Comparison of ENCODE assay signal across 18 cellular contexts in genomic region chr4:181966084-181966483, GRCh38.
DNase-seq lines count a peak whose midpoint lies in the region; ATAC-seq and TF ChIP-seq lines count a peak whose summit lies in the region.
"Had no signal": no experiment of that assay in that cellular context is flagged by ENCODE, and none has a peak within 500 bp of the region (broad histone marks: within the 10 kb centered on the region; RNA-seq: fewer than 3 reads in every experiment).

No MANE protein-coding gene starts in this region.

- H3K27ac ChIP-seq in SK-N-SH (ENCODE audit: low read depth in 2 of 2, low read length in 1 of 2): peak overlapping the region; percentile 34 to 54
- H3K27ac ChIP-seq in esophagus muscularis mucosa (replicated peaks in 1 of 4): no peak overlapping the region
- H3K27ac ChIP-seq: cardiac muscle cell, ovary, PC-9, stomach had no signal

- no peak for TF ChIP-seq POLR2A in esophagus muscularis mucosa (IDR thresholded peaks at IDR 0.05; ENCODE audit: low read depth)

- no peak for TF ChIP-seq RAD21 in SK-N-SH (IDR thresholded peaks at IDR 0.05; ENCODE audit: low read length)

- H3K79me2 ChIP-seq in SK-N-SH (ENCODE audit: insufficient read depth): no peaks in the 10 kb centered on the region

- POLR2A ChIA-PET in SK-N-SH (lab: Yijun Ruan, JAX): no interaction called here

- H3K9ac ChIP-seq in SK-N-SH: no peak overlapping the region

- 6% methylated on average over 1 of the region's 1 CpG for WGBS in SK-N-SH (ENCODE audit: low lambda C conversion rate)
- 73% methylated on average over 1 of the region's 1 CpG for WGBS in esophagus muscularis mucosa

- no peaks in the 10 kb centered on the region for H3K27me3 ChIP-seq in SK-N-SH (ENCODE audit: insufficient read depth)
- H3K27me3 ChIP-seq in esophagus muscularis mucosa: no peaks in the 10 kb centered on the region
- H3K27me3 ChIP-seq: ovary, stomach had no signal

- H3K4me3 ChIP-seq in SK-N-SH (ENCODE audit: low read depth in 2 of 2, low read length in 1 of 2): no peak overlapping the region
- no peak overlapping the region for H3K4me3 ChIP-seq in fibroblast of mammary gland (ENCODE audit: control insufficient read depth, low read depth, low read length)
- no peak overlapping the region for H3K4me3 ChIP-seq in esophagus muscularis mucosa
- H3K4me3 ChIP-seq: cardiac muscle cell, ovary, PC-9, stomach had no signal

- CTCF ChIA-PET in SK-N-SH (lab: Yijun Ruan, JAX): interaction anchor here (0.6 kb wide), 1 partner anchor 827 kb away, joined by 3 read pairs; no protein-coding TSS in a partner anchor

- no peak for TF ChIP-seq CTCF in SK-N-SH (IDR thresholded peaks at IDR 0.05)
- no peak for TF ChIP-seq CTCF in fibroblast of mammary gland (conservative IDR thresholded peaks at IDR 0.05; ENCODE audit: control insufficient read depth, insufficient read depth, low read depth, low read length)
- no peak for TF ChIP-seq CTCF in esophagus muscularis mucosa (IDR thresholded peaks at IDR 0.05)

- peaks cover 10% of the 10 kb centered on the region for H3F3A ChIP-seq in SK-N-SH (replicated peaks; ENCODE audit: insufficient read depth)

- peak overlapping the region; percentile 26; the same call in 1 of the 2 replicates for H3K4me2 ChIP-seq in SK-N-SH
- H3K4me2 ChIP-seq: PC-9 had no signal

- intact Hi-C loops in esophagus muscularis mucosa (cut with DNase I): no loop called here

- H3K36me3 ChIP-seq in SK-N-SH (replicated peaks in 1 of 2; ENCODE audit: control insufficient read depth in 1 of 2, insufficient read depth in 2 of 2, low read length in 1 of 2): no peaks in the 10 kb centered on the region
- no peaks in the 10 kb centered on the region for H3K36me3 ChIP-seq in esophagus muscularis mucosa
- H3K36me3 ChIP-seq: cardiac muscle cell, ovary, stomach had no signal

- H4K20me1 ChIP-seq in SK-N-SH (ENCODE audit: insufficient read depth): no peaks in the 10 kb centered on the region

- TF ChIP-seq EP300 in SK-N-SH (IDR thresholded peaks at IDR 0.05; ENCODE audit: borderline replicate concordance in 1 of 2, low read depth in 1 of 2, low read length in 1 of 2) (peak in 1 of 2 experiments; percentile 31; a peak in 1 of 4 replicates), esophagus muscularis mucosa (IDR thresholded peaks at IDR 0.05) (no peak)

- peak; percentile 50 for DNase-seq in AG08395 (ENCODE audit: low spot score)
- peak; percentile 40 for DNase-seq in SK-N-SH
- DNase-seq in fibroblast of mammary gland (ENCODE audit: low read depth): peak; percentile 32
- DNase-seq in esophagus muscularis mucosa (ENCODE audit: extremely low spot score): no peak
- no peak for DNase-seq in activated T-cell treated with anti-CD3 and anti-CD28 coated beads, Interleukin-2, amount 50 U/mL, for 1 hour
- DNase-seq in NCI-H2107 (lab: John Stamatoyannopoulos, UW): no peak
- no peak for DNase-seq in nucleus accumbens (lab: John Stamatoyannopoulos, UW)
- DNase-seq: ACHN; activated naive CD4-positive, alpha-beta T cell treated with Interleukin-2 at 50 U/mL for 16 hours; Calu3; effector memory CD4-positive, alpha-beta T cell; glutamatergic neuron; ovary; PC-9; small intestine; stomach had no signal

- no peaks in the 10 kb centered on the region for H3K9me2 ChIP-seq in SK-N-SH

- H3K9me3 ChIP-seq in SK-N-SH: no peaks in the 10 kb centered on the region
- H3K9me3 ChIP-seq in esophagus muscularis mucosa: no peaks in the 10 kb centered on the region
- H3K9me3 ChIP-seq: ovary, stomach had no signal

- H2AFZ ChIP-seq in SK-N-SH (ENCODE audit: low read depth): no peak overlapping the region
- H2AFZ ChIP-seq: PC-9 had no signal

- H3K4me1 ChIP-seq in SK-N-SH (ENCODE audit: control insufficient read depth in 1 of 2, insufficient read depth in 2 of 2, low read depth in 1 of 2, low read length in 1 of 2) (peaks cover 12 to 20% of the 10 kb centered on the region in 2 experiments), esophagus muscularis mucosa (no peaks in the 10 kb centered on the region)
- H3K4me1 ChIP-seq: stomach had no signal

- ATAC-seq in GM19463 (IDR thresholded peaks at IDR 0.05; ENCODE audit: unreplicated experiment): peak; percentile 47

TF ChIP-seq in SK-N-SH, 30 proteins besides CTCF, POLR2A, EP300 and RAD21:
- TF ChIP-seq PBX3 (IDR thresholded peaks at IDR 0.05): peak; percentile 9; the same call in 1 of the 2 replicates
- TF ChIP-seq NFIC (IDR thresholded peaks at IDR 0.05; ENCODE audit: borderline replicate concordance): peak; percentile 30; the same call in 1 of the 2 replicates
- peak; percentile 11; the same call in 1 of the 2 replicates for TF ChIP-seq JUND (IDR thresholded peaks at IDR 0.05)
- TF ChIP-seq GATA2 (CRISPR knock-in tag; IDR thresholded peaks at IDR 0.05): peak; percentile 76
- peak; percentile 7; the same call in 1 of the 2 replicates for TF ChIP-seq FOSL2 (IDR thresholded peaks at IDR 0.05; ENCODE audit: borderline replicate concordance, low read depth)
- TF ChIP-seq ZBTB33 (IDR thresholded peaks at IDR 0.05; ENCODE audit: borderline replicate concordance, low read depth): no peak
- TF ChIP-seq TCF12 (IDR thresholded peaks at IDR 0.05): peak; percentile 35; the same call in 1 of the 2 replicates
- no peak for TF ChIP-seq RCOR1 (IDR thresholded peaks at IDR 0.05; ENCODE audit: low read length)

Comparison
In these comparisons a context has a peak if more than half of its experiments do, and no peak if none do; other contexts are left out.
1. DNase-seq: peak in AG08395 (single experiment), SK-N-SH (single experiment) and fibroblast of mammary gland (single experiment); none in esophagus muscularis mucosa (single experiment), activated T-cell treated with anti-CD3 and anti-CD28 coated beads, Interleukin-2, amount 50 U/mL, for 1 hour (single experiment), NCI-H2107 (single experiment) and nucleus accumbens (0 of 56).
2. H3K27ac ChIP-seq: peak in SK-N-SH (2 of 2); none in esophagus muscularis mucosa (0 of 4).